Comparison of ENCODE assay signal across 22 cellular contexts in genomic region chr17:31744541-31744951, GRCh38.
DNase-seq lines count a peak whose midpoint lies in the region; ATAC-seq and TF ChIP-seq lines count a peak whose summit lies in the region.
"Had no signal": no experiment of that assay in that cellular context is flagged by ENCODE, and none has a peak within 500 bp of the region (broad histone marks: within the 10 kb centered on the region; RNA-seq: fewer than 3 reads in every experiment).

No MANE protein-coding gene starts in this region.

- H3K4me3 ChIP-seq in NB4 (ENCODE audit: low read depth, low read length) (no peak overlapping the region), fibroblast of pulmonary artery (replicated peaks; ENCODE audit: low read depth, low read length) (no peak overlapping the region), osteoblast (ENCODE audit: insufficient read depth, low read length) (no peak overlapping the region)
- H3K4me3 ChIP-seq: uterus had no signal

- no peak overlapping the region for H3K27ac Mint-ChIP-seq in activated T-helper 17 cell treated with anti-CD3 and anti-CD28 coated beads, Interleukin-2, amount 50 U/mL, for 72 hours
- H3K27ac Mint-ChIP-seq: activated CD4-positive, alpha-beta T cell treated with anti-CD3 and anti-CD28 coated beads, Interleukin-2, amount 10 ng/mL, durations not matched to agents 24 days and 14 days; CD8-positive, alpha-beta T cell; progenitor cell of endocrine pancreas had no signal

- peaks cover 42% of the 10 kb centered on the region for H3K4me1 ChIP-seq in osteoblast (ENCODE audit: insufficient read depth, low read length)

- peak overlapping the region; percentile 52 for H3K4me2 ChIP-seq in osteoblast (ENCODE audit: insufficient read depth, low read length)

- H3K27me3 ChIP-seq in osteoblast (ENCODE audit: insufficient read depth, low read length), result no peaks in the 10 kb centered on the region
- H3K27me3 ChIP-seq: uterus had no signal

- no peak for TF ChIP-seq POLR2A in NB4 (IDR thresholded peaks at IDR 0.05; ENCODE audit: extremely low read depth, insufficient read length)

- H2AFZ ChIP-seq in osteoblast (ENCODE audit: low read length), result peak overlapping the region; percentile 81

- H3K4me3 Mint-ChIP-seq in activated T-helper 17 cell treated with anti-CD3 and anti-CD28 coated beads, Interleukin-2, amount 50 U/mL, for 72 hours, result no peak overlapping the region
- H3K4me3 Mint-ChIP-seq: activated CD4-positive, alpha-beta T cell treated with anti-CD3 and anti-CD28 coated beads, Interleukin-2, amount 10 ng/mL, durations not matched to agents 24 days and 14 days; CD8-positive, alpha-beta T cell had no signal

- no peaks in the 10 kb centered on the region for H3K9me3 Mint-ChIP-seq in activated T-helper 17 cell treated with anti-CD3 and anti-CD28 coated beads, Interleukin-2, amount 50 U/mL, for 72 hours
- H3K9me3 Mint-ChIP-seq: activated CD4-positive, alpha-beta T cell treated with anti-CD3 and anti-CD28 coated beads, Interleukin-2, amount 10 ng/mL, durations not matched to agents 24 days and 14 days; CD8-positive, alpha-beta T cell had no signal

- no peaks in the 10 kb centered on the region for H4K20me1 ChIP-seq in osteoblast (ENCODE audit: insufficient read depth, low read length)

- H3K36me3 Mint-ChIP-seq in activated T-helper 17 cell treated with anti-CD3 and anti-CD28 coated beads, Interleukin-2, amount 50 U/mL, for 72 hours (ENCODE audit: low read depth), result no peaks in the 10 kb centered on the region
- H3K36me3 Mint-ChIP-seq: CD8-positive, alpha-beta T cell had no signal

- ATAC-seq in activated T-helper 17 cell treated with anti-CD3 and anti-CD28 coated beads, Interleukin-2, amount 50 U/mL, for 72 hours (replicated peaks), result no peak
- no peak for ATAC-seq in GM18907 (IDR thresholded peaks at IDR 0.05; ENCODE audit: unreplicated experiment)
- ATAC-seq: CD8-positive, alpha-beta T cell; esophagus mucosa had no signal

- no peaks in the 10 kb centered on the region for H3K36me3 ChIP-seq in osteoblast (ENCODE audit: insufficient read depth, low read length)
- H3K36me3 ChIP-seq: uterus had no signal

- no peaks in the 10 kb centered on the region for H3K9me3 ChIP-seq in osteoblast (ENCODE audit: low read depth, low read length)
- H3K9me3 ChIP-seq: uterus had no signal

- H3K4me1 Mint-ChIP-seq in activated T-helper 17 cell treated with anti-CD3 and anti-CD28 coated beads, Interleukin-2, amount 50 U/mL, for 72 hours, result no peaks in the 10 kb centered on the region

- peak overlapping the region; percentile 32 for H3K27ac ChIP-seq in osteoblast (ENCODE audit: low read depth, low read length)

- no peaks in the 10 kb centered on the region for H3K79me2 ChIP-seq in osteoblast (ENCODE audit: insufficient read depth, low read length)

- TF ChIP-seq CTCF in NB4 (IDR thresholded peaks at IDR 0.05; ENCODE audit: low read depth, low read length) (no peak), fibroblast of pulmonary artery (IDR thresholded peaks at IDR 0.05; ENCODE audit: low read length, missing control alignments) (no peak), osteoblast (IDR thresholded peaks at IDR 0.05; ENCODE audit: extremely low read depth, low read depth, low read length) (no peak)

- H3K27me3 Mint-ChIP-seq in activated T-helper 17 cell treated with anti-CD3 and anti-CD28 coated beads, Interleukin-2, amount 50 U/mL, for 72 hours, result peaks cover 19% of the 10 kb centered on the region

- DNase-seq in EH (ENCODE audit: low read depth) (peak; percentile 62), NB4 (ENCODE audit: low read depth) (peak; percentile 21), fibroblast of pulmonary artery (ENCODE audit: low read depth) (peak; percentile 31), osteoblast (ENCODE audit: insufficient read length, low spot score, missing footprints) (no peak), NCI-H82 (lab: John Stamatoyannopoulos, UW) (no peak), HK-2 (ENCODE audit: unreplicated experiment) (no peak)
- DNase-seq: ACHN; activated CD4-positive, alpha-beta T cell treated with anti-CD3 and anti-CD28 coated beads, Interleukin-2, amount 10 ng/mL, durations not matched to agents 24 days and 14 days; activated naive CD4-positive, alpha-beta T cell treated with anti-CD3 and anti-CD28 coated beads, Interleukin-2, amount 50 U/mL, for 16 hours; activated T-cell treated with anti-CD3 and anti-CD28 coated beads for 4 hours; CD8-positive, alpha-beta T cell; EL; Kasumi-1; left cardiac atrium; NCI-H1694 treated with DMSO at 0.1 percent for 48 hours; NCI-H446; stimulated activated naive CD4-positive, alpha-beta T cell treated with Interleukin-2 at 50 U/mL for 16 hours; uterus had no signal

Comparison
In these comparisons a context has a peak if more than half of its experiments do, and no peak if none do; other contexts are left out.
1. DNase-seq: peak in EH (single experiment), NB4 (single experiment) and fibroblast of pulmonary artery (single experiment); none in osteoblast (single experiment), NCI-H82 (single experiment) and HK-2 (single experiment).